8 cellular contexts compared by ENCODE assay signal in the genomic region with DNA sequence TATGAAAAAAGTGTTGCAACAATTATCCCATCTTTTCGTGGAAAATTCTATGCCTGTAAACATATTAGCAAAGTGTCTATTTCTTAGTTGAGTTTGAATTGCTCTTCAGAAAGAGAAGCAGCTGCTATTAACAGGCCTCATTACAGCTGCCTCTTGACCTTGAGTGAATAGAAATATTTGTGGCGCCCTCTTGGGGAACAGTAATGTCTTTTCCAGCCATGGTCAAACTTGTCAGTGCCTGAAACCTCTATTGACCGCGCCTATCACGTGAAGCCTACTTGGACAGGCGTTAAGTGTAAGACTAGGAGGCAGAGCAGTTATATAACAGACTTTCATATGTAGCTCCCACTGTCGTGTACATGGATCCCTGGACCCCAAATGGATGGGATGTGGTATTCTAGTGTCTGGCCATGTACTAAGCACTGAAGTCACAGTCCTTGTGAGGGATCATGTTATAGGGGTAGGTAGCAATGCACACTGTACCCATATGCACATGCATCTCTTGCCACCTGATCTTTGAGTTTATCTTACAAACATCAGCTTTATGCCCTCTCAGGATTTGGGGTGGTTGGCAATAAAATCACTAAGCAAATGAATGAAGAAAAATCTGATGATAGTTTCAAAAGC.
DNase-seq lines count a peak whose midpoint lies in the region; ATAC-seq, FAIRE-seq and TF ChIP-seq lines count a peak whose summit lies in the region.

No MANE protein-coding gene starts in this region.

- no peaks in the 10 kb centered on the region for H3K4me1 Mint-ChIP-seq in MCF 10A (ENCODE audit: insufficient read depth, unreplicated experiment)

- POLR2A ChIA-PET in MCF 10A (lab: Yijun Ruan, JAX), result no interaction called here

- H3K9me3 ChIP-seq in breast epithelium (no peaks in the 10 kb centered on the region), WERI-Rb-1 (ENCODE audit: severe bottlenecking) (no peaks in the 10 kb centered on the region)

- TF ChIP-seq CTCF in MCF 10A (IDR thresholded peaks at IDR 0.05; ENCODE audit: unreplicated experiment) (peak; percentile 37), breast epithelium (IDR thresholded peaks at IDR 0.05) (no peak), WERI-Rb-1 (IDR thresholded peaks at IDR 0.05; ENCODE audit: low read depth, low read length) (peak; percentile 63)

- no TSS peak for BruUV-seq in MCF 10A (replicated peaks; lab: Mats Ljungman, UMichigan)

- DNase-seq in MCF 10A (ENCODE audit: unreplicated experiment) (peak; percentile 69), breast epithelium (ENCODE audit: low spot score in 2 of 2) (no peak), NCI-H1417 treated with DMSO at 0.1 percent for 48 hours (lab: John Stamatoyannopoulos, UW) (peak; percentile 80), WERI-Rb-1 (peak; percentile 60), iris pigment epithelial cell (ENCODE audit: low read depth) (peak; percentile 61), H54 (ENCODE audit: insufficient read length, low spot score) (no peak)
- no peak for DNase-seq in stimulated activated CD4-positive, alpha-beta T cell treated with anti-CD3 and anti-CD28 coated beads, Interleukin-2, amount 100 ng/mL, for 48 hours

- H3K27ac ChIP-seq in breast epithelium (no peak overlapping the region), WERI-Rb-1 (no peak overlapping the region)

- CTCF ChIA-PET in MCF 10A (lab: Yijun Ruan, JAX), result interaction anchor here (0.6 to 2.5 kb wide), 13 partner anchors 8 to 1962 kb away, joined by 3 to 16 read pairs (median 3); no protein-coding TSS in a partner anchor

- H3K36me3 ChIP-seq in breast epithelium (no peaks in the 10 kb centered on the region), WERI-Rb-1 (no peaks in the 10 kb centered on the region)

- no peaks in the 10 kb centered on the region for H3K27me3 ChIP-seq in breast epithelium
- no peaks in the 10 kb centered on the region for H3K27me3 ChIP-seq in WERI-Rb-1 (ENCODE audit: insufficient read depth, low read depth, severe bottlenecking)

- FAIRE-seq in H54 (lab: Jason Lieb, UNC), result no peak

- no peak overlapping the region for H3K4me3 Mint-ChIP-seq in MCF 10A (ENCODE audit: unreplicated experiment)

- TF ChIP-seq POLR2A in breast epithelium (IDR thresholded peaks at IDR 0.05) (no peak), H54 (IDR thresholded peaks at IDR 0.05; ENCODE audit: low read depth, low read length) (no peak)

- H3K4me3 ChIP-seq in breast epithelium, result no peak overlapping the region
- H3K4me3 ChIP-seq in WERI-Rb-1 (ENCODE audit: low read depth, low read length), result no peak overlapping the region

- intact Hi-C loops in MCF 10A (cut with micrococcal nuclease), result loop anchor here (1.0 to 2.0 kb wide), 2 partner anchors 307 to 311 kb away; no protein-coding TSS in a partner anchor
- intact Hi-C loops in breast epithelium (cut with DNase I; ENCODE audit: low total_unique reads), result no loop called here

- H3K36me3 Mint-ChIP-seq in MCF 10A (ENCODE audit: insufficient read depth, unreplicated experiment), result peaks cover 7% of the 10 kb centered on the region

- no peaks in the 10 kb centered on the region for H3K4me1 ChIP-seq in breast epithelium

- peaks cover 5% of the 10 kb centered on the region for H3K9me3 Mint-ChIP-seq in MCF 10A (ENCODE audit: unreplicated experiment)

- no peaks in the 10 kb centered on the region for H3K27me3 Mint-ChIP-seq in MCF 10A (ENCODE audit: insufficient read depth, unreplicated experiment)

- ATAC-seq in HG02642 (IDR thresholded peaks at IDR 0.05; ENCODE audit: poor library complexity, unreplicated experiment), result peak; percentile 78

- no peak overlapping the region for H3K27ac Mint-ChIP-seq in MCF 10A (ENCODE audit: low read depth, unreplicated experiment)

Comparison
In these comparisons a context has a peak if more than half of its experiments do, and no peak if none do; other contexts are left out.
1. DNase-seq: peak in MCF 10A (single experiment), NCI-H1417 treated with DMSO at 0.1 percent for 48 hours (single experiment), WERI-Rb-1 (single experiment) and iris pigment epithelial cell (single experiment); none in breast epithelium (0 of 2), stimulated activated CD4-positive, alpha-beta T cell treated with anti-CD3 and anti-CD28 coated beads, Interleukin-2, amount 100 ng/mL, for 48 hours (0 of 2) and H54 (single experiment).
2. CTCF ChIP-seq: peak in MCF 10A (single experiment) and WERI-Rb-1 (single experiment); none in breast epithelium (0 of 3).